Comparison of ENCODE assay signal across 16 cellular contexts in genomic region chr4:84697159-84697558, GRCh38.
"Had no signal": no experiment of that assay in that cellular context is flagged by ENCODE, and none has a peak within 500 bp of the region (broad histone marks: within the 10 kb centered on the region; RNA-seq: fewer than 3 reads in every experiment).

No MANE protein-coding gene starts in this region.

- H3K36me3 ChIP-seq: uterus had no signal

- H3K4me3 ChIP-seq: coronary artery, suprapubic skin, transverse colon, uterus had no signal

- H3K27me3 ChIP-seq: suprapubic skin, transverse colon, uterus had no signal

- ATAC-seq: activated CD8-positive, alpha-beta T cell treated with anti-CD3 and anti-CD28 coated beads for 36 hours; activated T-helper 17 cell treated with anti-CD3 and anti-CD28 coated beads, Interleukin-2, amount 50 U/mL, for 72 hours had no signal

- H3K27ac ChIP-seq: coronary artery, suprapubic skin, transverse colon, uterus had no signal

- FAIRE-seq: frontal cortex, kidney had no signal

- H3K9me3 ChIP-seq: suprapubic skin, transverse colon, uterus had no signal

- DNase-seq: activated CD4-positive, alpha-beta T cell treated with anti-CD3 and anti-CD28 coated beads, Interleukin-2, amount 10 ng/mL, durations not matched to agents 24 days and 14 days; activated CD8-positive, alpha-beta T cell treated with anti-CD3 and anti-CD28 coated beads for 36 hours; activated naive CD4-positive, alpha-beta T cell; activated naive CD8-positive, alpha-beta T cell treated with anti-CD3 and anti-CD28 coated beads, Interleukin-2, amount 10 ng/mL, durations not matched to agents 7 days and 5 days; activated T-cell treated with anti-CD3 and anti-CD28 coated beads, Interleukin-2, amount 50 U/mL, for 1 hour; erythroblast; hypothalamus; kidney; midbrain; occipital lobe; transverse colon; uterus had no signal

- H3K4me1 ChIP-seq: suprapubic skin, transverse colon, uterus had no signal
